ENCODE assay signal across 1 cellular context in genomic region chr3:67044295-67044694, GRCh38.
TF ChIP-seq lines count a peak whose summit lies in the region.

No MANE protein-coding gene starts in this region.

TF ChIP-seq in IMR-90, 13 proteins besides CTCF, POLR2A, EP300 and RAD21:
- TF ChIP-seq MXI1 (IDR thresholded peaks at IDR 0.05; ENCODE audit: borderline replicate concordance, low read depth, low read length) (no peak), MAFK (IDR thresholded peaks at IDR 0.05; ENCODE audit: low read depth, low read length) (no peak), BHLHE40 (IDR thresholded peaks at IDR 0.05; ENCODE audit: low read depth, low read length) (no peak)
